ENCODE assay signal across 32 cellular contexts in genomic region chr15:39393575-39394335, GRCh38.
A peak's percentile ranks its signal among the peaks of the same experiment; 100 is the strongest.
DNase-seq lines count a peak whose midpoint lies in the region; ATAC-seq, FAIRE-seq and TF ChIP-seq lines count a peak whose summit lies in the region.
"Had no signal": no experiment of that assay in that cellular context is flagged by ENCODE, and none has a peak within 500 bp of the region (broad histone marks: within the 10 kb centered on the region; RNA-seq: fewer than 3 reads in every experiment).

No MANE protein-coding gene starts in this region.

- H3K27ac ChIP-seq in A549 (peak overlapping the region; percentile 30 to 41; a peak in 3 of 6 replicates), IMR-90 (ENCODE audit: insufficient read depth, low read length) (no peak overlapping the region), VCaP (peak overlapping the region; percentile 90), GM23248 (no peak overlapping the region)
- H3K27ac ChIP-seq: gastroesophageal sphincter, ovary, WERI-Rb-1 had no signal

- peaks cover 3% of the 10 kb centered on the region for H3K4me1 Mint-ChIP-seq in T-helper 17 cell
- H3K4me1 Mint-ChIP-seq: activated naive CD4-positive, alpha-beta T cell treated with anti-CD3 and anti-CD28 coated beads, Interleukin-2, amount 50 U/mL, for 24 hours; CD4-positive, alpha-beta memory T cell; H9; nephron progenitor cell had no signal

- in situ Hi-C loops in IMR-90 (cut with MboI; ENCODE audit: low sequenced_read_pairs) = no loop called here
- in situ Hi-C loops in GM23248 (cut with MboI) = no loop called here

- H3K23ac ChIP-seq in IMR-90 (ENCODE audit: low read depth, low read length) = 0 out of 2 replicates have a peak overlapping the region, but pooled peaks have one; percentile 12

- TF ChIP-seq CTCF in A549 (IDR thresholded peaks at IDR 0.05) = no peak
- TF ChIP-seq CTCF in IMR-90 (conservative IDR thresholded peaks at IDR 0.05; ENCODE audit: low read depth, low read length) = no peak
- TF ChIP-seq CTCF in VCaP (conservative IDR thresholded peaks at IDR 0.05) = no peak
- TF ChIP-seq CTCF in mucosa of descending colon (IDR thresholded peaks at IDR 0.05) = no peak

- CTCF ChIA-PET in A549 (lab: Yijun Ruan, JAX) = interaction anchor here (1.0 to 1.7 kb wide), 4 partner anchors 10 to 686 kb away, joined by 3 to 10 read pairs (median 3); partner anchors contain the start of gene THBS1
- CTCF ChIA-PET in IMR-90 (lab: Yijun Ruan, JAX) = interaction anchor here (0.6 kb wide), 1 partner anchor 189 kb away, joined by 3 read pairs; no protein-coding TSS in a partner anchor

- H3K4me1 ChIP-seq in A549 (peaks cover 35% of the 10 kb centered on the region), IMR-90 (ENCODE audit: control insufficient read depth, insufficient read depth, low read length) (peaks cover 4% of the 10 kb centered on the region; the same call in 1 of the 2 replicates), mucosa of descending colon (ENCODE audit: low read depth) (peaks cover 14% of the 10 kb centered on the region), GM23248 (ENCODE audit: insufficient read depth) (no peaks in the 10 kb centered on the region)
- H3K4me1 ChIP-seq: gastroesophageal sphincter had no signal

- H3K27ac Mint-ChIP-seq in T-helper 17 cell = no peak overlapping the region
- H3K27ac Mint-ChIP-seq: activated naive CD4-positive, alpha-beta T cell treated with anti-CD3 and anti-CD28 coated beads, Interleukin-2, amount 50 U/mL, for 24 hours; activated T-helper 2 cell treated with anti-CD3 and anti-CD28 coated beads, Interferon-gamma antibody, Interleukin-2, Interleukin-4, amounts not matched to agents 10 μg/mL and 5 μg/mL and 100 μg/mL, durations not matched to agents 14 hours and 24 hours and 36 hours; CD4-positive, alpha-beta memory T cell; nephron progenitor cell had no signal

- H4K91ac ChIP-seq in IMR-90 (ENCODE audit: insufficient read depth, low read depth, low read length) = no peak overlapping the region

- no peaks in the 10 kb centered on the region for H3K9me3 ChIP-seq in A549
- H3K9me3 ChIP-seq in IMR-90 (ENCODE audit: control insufficient read depth, insufficient read depth, low read length) = no peaks in the 10 kb centered on the region
- H3K9me3 ChIP-seq in mucosa of descending colon = no peaks in the 10 kb centered on the region
- no peaks in the 10 kb centered on the region for H3K9me3 ChIP-seq in T-helper 17 cell (ENCODE audit: control insufficient read depth, low read length, poor library complexity, severe bottlenecking)
- no peaks in the 10 kb centered on the region for H3K9me3 ChIP-seq in GM23248 (ENCODE audit: low read depth)
- H3K9me3 ChIP-seq: gastroesophageal sphincter, ovary had no signal

- H2BK120ac ChIP-seq in IMR-90 (ENCODE audit: low read depth, low read length) = no peak overlapping the region

- no peak overlapping the region for H2BK5ac ChIP-seq in IMR-90 (ENCODE audit: low read depth, low read length, poor library complexity, severe bottlenecking)

- H3K27me3 ChIP-seq in IMR-90 (ENCODE audit: control insufficient read depth, insufficient read depth, low read length) = no peaks in the 10 kb centered on the region
- H3K27me3 ChIP-seq in GM23248 (replicated peaks; ENCODE audit: insufficient read depth) = no peaks in the 10 kb centered on the region
- H3K27me3 ChIP-seq: gastroesophageal sphincter, ovary had no signal

- no peaks in the 10 kb centered on the region for H3K36me3 Mint-ChIP-seq in T-helper 17 cell (ENCODE audit: low read depth)
- H3K36me3 Mint-ChIP-seq: activated naive CD4-positive, alpha-beta T cell treated with anti-CD3 and anti-CD28 coated beads, Interleukin-2, amount 50 U/mL, for 24 hours; CD4-positive, alpha-beta memory T cell had no signal

- DNase-seq in A549 (ENCODE audit: low read depth in 1 of 2, low spot score in 1 of 2) (peak in 1 of 2 experiments; percentile 14), IMR-90 (no peak), mucosa of descending colon (peak in 1 of 3 donors; percentile 49), T-helper 17 cell (no peak), NCI-H1105 (lab: John Stamatoyannopoulos, UW) (no peak), GM23248 (no peak)
- DNase-seq: activated CD4-positive, alpha-beta T cell treated with anti-CD3 and anti-CD28 coated beads for 48 hours; activated CD8-positive, alpha-beta memory T cell treated with anti-CD3 and anti-CD28 coated beads for 24 hours; activated T-cell treated with anti-CD3 and anti-CD28 coated beads for 4 hours; AML-193; amygdala; CD4-positive, alpha-beta memory T cell; DMS 273 treated with DMSO at 0.1 percent for 48 hours; H9; mammary epithelial cell; NCI-H1092 treated with DMSO at 0.1 percent for 48 hours; NCI-H2029; NCI-H2227 treated with DMSO at 0.1 percent for 48 hours; NCI-H526; nephron progenitor cell; ovary; retina; stimulated activated CD4-positive, alpha-beta T cell treated with anti-CD3 and anti-CD28 coated beads, Interleukin-1b, Interleukin-23, amount 100 ng/mL, for 48 hours; stimulated activated naive CD8-positive, alpha-beta T cell treated with anti-CD3 and anti-CD28 coated beads, Interleukin-15, Interleukin-2, amounts not matched to agents 100 U/mL and 50 U/mL, for 24 hours; T-helper 9 cell; WERI-Rb-1 had no signal

- TF ChIP-seq EP300 in A549 (IDR thresholded peaks at IDR 0.05) = no peak

- peak; percentile 41 to 64 for ATAC-seq in A549
- ATAC-seq in IMR-90 (ENCODE audit: low read depth) = no peak
- ATAC-seq in mucosa of descending colon = peak; percentile 89
- ATAC-seq in T-helper 17 cell = no peak
- no peak for ATAC-seq in HG03378 (IDR thresholded peaks at IDR 0.05; ENCODE audit: unreplicated experiment)
- ATAC-seq: gastroesophageal sphincter; Right ventricle myocardium inferior; stimulated activated naive CD8-positive, alpha-beta T cell treated with anti-CD3 and anti-CD28 coated beads, Interleukin-15, Interleukin-2, amounts not matched to agents 100 U/mL and 50 U/mL, for 24 hours had no signal

- intact Hi-C loops in IMR-90 (cut with micrococcal nuclease) (no loop called here), mucosa of descending colon (cut with DNase I, micrococcal nuclease) (no loop called here)

- H3K14ac ChIP-seq in IMR-90 (replicated peaks; ENCODE audit: low read depth, low read length) = no peak overlapping the region

- no peak overlapping the region for H3K18ac ChIP-seq in IMR-90 (ENCODE audit: low read depth, low read length)

- H3K56ac ChIP-seq in IMR-90 (ENCODE audit: extremely low read depth, insufficient read depth, low read length) = no peak overlapping the region

- peaks cover 43% of the 10 kb centered on the region for H3K27me3 Mint-ChIP-seq in T-helper 17 cell

- dilution Hi-C loops in IMR-90 (cut with HindIII; ENCODE audit: low sequenced_read_pairs, unreplicated experiment) = no loop called here

- H2AK9ac ChIP-seq in IMR-90 (replicated peaks; ENCODE audit: low read depth, low read length, poor library complexity) = no peak overlapping the region

- no peaks in the 10 kb centered on the region for H3K79me2 ChIP-seq in GM23248 (ENCODE audit: insufficient read depth)

- TF ChIP-seq POLR2A in A549 (IDR thresholded peaks at IDR 0.05; ENCODE audit: low read length) = no peak
- no peak for TF ChIP-seq POLR2A in IMR-90 (IDR thresholded peaks at IDR 0.05; ENCODE audit: low read depth, low read length)

- no peak overlapping the region for H2BK15ac ChIP-seq in IMR-90 (ENCODE audit: low read depth, low read length)

- POLR2A ChIA-PET in A549 (lab: Yijun Ruan, JAX) (interaction anchor here (0.9 kb wide), 1 partner anchor 187 kb away, joined by 4 read pairs; the partner anchor contains the start of gene THBS1), IMR-90 (lab: Charles Lee; ENCODE audit: unreplicated experiment) (no interaction called here)

- H3K9me1 ChIP-seq in IMR-90 (ENCODE audit: insufficient read depth, low read length) = no peaks in the 10 kb centered on the region

- no peaks in the 10 kb centered on the region for H3K9me2 ChIP-seq in GM23248 (ENCODE audit: insufficient read depth)

- TF ChIP-seq RAD21 in A549 (conservative IDR thresholded peaks at IDR 0.05 in 1 of 2, IDR thresholded peaks at IDR 0.05 in 1 of 2) = no peak
- no peak for TF ChIP-seq RAD21 in IMR-90 (IDR thresholded peaks at IDR 0.05; ENCODE audit: low read length)

- no peak overlapping the region for H3K9ac ChIP-seq in IMR-90 (ENCODE audit: low read depth, low read length)
- H3K9ac ChIP-seq in GM23248 = no peak overlapping the region

- no peak for FAIRE-seq in A549 (lab: Jason Lieb, UNC)

- no TSS peak for BruUV-seq in IMR-90 (replicated peaks; lab: Mats Ljungman, UMichigan)

- H4K5ac ChIP-seq in IMR-90 (ENCODE audit: low read depth, low read length) = no peak overlapping the region

- H4K20me1 ChIP-seq in IMR-90 (ENCODE audit: insufficient read depth, low read length) = no peaks in the 10 kb centered on the region
- no peaks in the 10 kb centered on the region for H4K20me1 ChIP-seq in GM23248 (ENCODE audit: insufficient read depth)

- WGBS in A549 (ENCODE audit: missing lambda C conversion rate) = 27% methylated on average over 4 of the region's 4 CpGs
- WGBS in IMR-90 (ENCODE audit: extremely low coverage in 2 of 2, insufficient read length in 1 of 2), 2 experiments = 82% methylated on average over 2 of the region's 4 CpGs; no CpG with 5 or more reads in 1 of the 2 experiments
- 89 to 94% methylated on average over 4 of the region's 4 CpGs for WGBS in GM23248 (ENCODE audit: low coverage in 1 of 2, low lambda C conversion rate in 2 of 2, missing lambda C conversion rate in 2 of 2), 2 experiments

- H2BK20ac ChIP-seq in IMR-90 (ENCODE audit: low read depth, low read length) = no peak overlapping the region

- no peak overlapping the region; the same call in 1 of the 2 replicates for H3K4ac ChIP-seq in IMR-90 (ENCODE audit: low read depth, low read length)

- H2AFZ ChIP-seq in IMR-90 (replicated peaks; ENCODE audit: low read length, poor library complexity) = no peak overlapping the region
- H2AFZ ChIP-seq in GM23248 = no peak overlapping the region

- no peaks in the 10 kb centered on the region; the same call in 1 of the 2 replicates for H3F3A ChIP-seq in GM23248 (ENCODE audit: insufficient read depth)

- no peak overlapping the region for H3K4me3 ChIP-seq in A549
- no peak overlapping the region for H3K4me3 ChIP-seq in IMR-90 (ENCODE audit: insufficient read depth, low read depth, low read length)
- H3K4me3 ChIP-seq in mucosa of descending colon = no peak overlapping the region
- no peak overlapping the region for H3K4me3 ChIP-seq in GM23248
- H3K4me3 ChIP-seq: gastroesophageal sphincter, ovary had no signal

- no peak overlapping the region for H4K8ac ChIP-seq in IMR-90 (ENCODE audit: low read depth in 2 of 2, low read length in 2 of 2)

- no peak overlapping the region for H3K4me3 Mint-ChIP-seq in T-helper 17 cell
- H3K4me3 Mint-ChIP-seq: activated naive CD4-positive, alpha-beta T cell treated with anti-CD3 and anti-CD28 coated beads, Interleukin-2, amount 50 U/mL, for 24 hours; CD4-positive, alpha-beta memory T cell; H9; nephron progenitor cell had no signal

- no peaks in the 10 kb centered on the region for H3K36me3 ChIP-seq in IMR-90 (ENCODE audit: control insufficient read depth, insufficient read depth, low read length)
- H3K36me3 ChIP-seq in mucosa of descending colon (ENCODE audit: low read depth) = no peaks in the 10 kb centered on the region
- H3K36me3 ChIP-seq in GM23248 (ENCODE audit: low read depth) = no peaks in the 10 kb centered on the region
- H3K36me3 ChIP-seq: gastroesophageal sphincter, ovary, WERI-Rb-1 had no signal

- H2AK5ac ChIP-seq in IMR-90 (ENCODE audit: low read depth, low read length) = no peak overlapping the region

- peak overlapping the region; percentile 49 for H3K4me2 ChIP-seq in A549
- H3K4me2 ChIP-seq in IMR-90 (ENCODE audit: low read depth, low read length) = no peak overlapping the region
- no peak overlapping the region for H3K4me2 ChIP-seq in GM23248 (ENCODE audit: unreplicated experiment)

- no peaks in the 10 kb centered on the region for H3K79me1 ChIP-seq in IMR-90 (ENCODE audit: low read depth in 1 of 2, low read length in 2 of 2)

Comparison
In these comparisons a context has a peak if more than half of its experiments do, and no peak if none do; other contexts are left out.
1. ATAC-seq: peak in A549 (2 of 2) and mucosa of descending colon (single experiment); none in IMR-90 (single experiment), T-helper 17 cell (single experiment) and HG03378 (single experiment).
2. H3K27ac ChIP-seq: peak in A549 (2 of 2) and VCaP (single experiment); none in IMR-90 (single experiment) and GM23248 (single experiment).